ENCODE assay signal across 39 cellular contexts in genomic region chr4:72408568-72408967, GRCh38.
"Had no signal": no experiment of that assay in that cellular context is flagged by ENCODE, and none has a peak within 500 bp of the region (broad histone marks: within the 10 kb centered on the region; RNA-seq: fewer than 3 reads in every experiment).

No MANE protein-coding gene starts in this region.

- H3K27me3 ChIP-seq: adrenal gland, ascending aorta, body of pancreas, brain microvascular endothelial cell, breast epithelium, cardiac muscle cell had no signal

- ATAC-seq: activated naive CD4-positive, alpha-beta T cell treated with anti-CD3 and anti-CD28 coated beads, Interleukin-2, amount 50 U/mL, for 72 hours; activated naive CD8-positive, alpha-beta T cell treated with anti-CD3 and anti-CD28 coated beads, Interleukin-2, amount 50 U/mL, for 24 hours; activated T-cell treated with anti-CD3 and anti-CD28 coated beads, Interleukin-2, amount 50 U/mL, for 4 hours; activated T-cell treated with anti-CD3 and anti-CD28 coated beads, Interleukin-2, amount 50 U/mL, for 72 hours; activated T-helper 17 cell treated with anti-CD3 and anti-CD28 coated beads, Interleukin-2, amount 50 U/mL, for 72 hours; body of pancreas had no signal

- H3K4me1 Mint-ChIP-seq: activated naive CD4-positive, alpha-beta T cell treated with anti-CD3 and anti-CD28 coated beads, Interleukin-2, amount 10 ng/mL, durations not matched to agents 7 days and 5 days; activated naive CD4-positive, alpha-beta T cell treated with anti-CD3 and anti-CD28 coated beads, Interleukin-2, amount 50 U/mL, for 24 hours; activated naive CD8-positive, alpha-beta T cell treated with anti-CD3 and anti-CD28 coated beads for 36 hours; activated naive CD8-positive, alpha-beta T cell treated with anti-CD3 and anti-CD28 coated beads, Interleukin-2, amount 10 ng/mL, durations not matched to agents 7 days and 5 days; activated naive CD8-positive, alpha-beta T cell treated with anti-CD3 and anti-CD28 coated beads, Interleukin-2, amount 50 U/mL, for 24 hours; activated T-helper 17 cell treated with anti-CD3 and anti-CD28 coated beads, Interleukin-2, amount 50 U/mL, for 72 hours; central memory CD8-positive, alpha-beta T cell had no signal

- H3K36me3 Mint-ChIP-seq: activated naive CD4-positive, alpha-beta T cell treated with anti-CD3 and anti-CD28 coated beads, Interleukin-2, amount 10 ng/mL, durations not matched to agents 7 days and 5 days; activated naive CD4-positive, alpha-beta T cell treated with anti-CD3 and anti-CD28 coated beads, Interleukin-2, amount 50 U/mL, for 24 hours; activated naive CD4-positive, alpha-beta T cell treated with anti-CD3 and anti-CD28 coated beads, Interleukin-2, amount 50 U/mL, for 72 hours; activated naive CD8-positive, alpha-beta T cell; activated naive CD8-positive, alpha-beta T cell treated with anti-CD3 and anti-CD28 coated beads for 36 hours; activated naive CD8-positive, alpha-beta T cell treated with anti-CD3 and anti-CD28 coated beads, Interleukin-2, amount 10 ng/mL, durations not matched to agents 7 days and 5 days had no signal

- H3K9me3 Mint-ChIP-seq: activated naive CD4-positive, alpha-beta T cell treated with anti-CD3 and anti-CD28 coated beads for 36 hours; activated naive CD4-positive, alpha-beta T cell treated with anti-CD3 and anti-CD28 coated beads, Interleukin-2, amount 10 ng/mL, durations not matched to agents 7 days and 5 days; activated naive CD4-positive, alpha-beta T cell treated with anti-CD3 and anti-CD28 coated beads, Interleukin-2, amount 50 U/mL, for 72 hours; activated naive CD8-positive, alpha-beta T cell treated with anti-CD3 and anti-CD28 coated beads for 36 hours; activated naive CD8-positive, alpha-beta T cell treated with anti-CD3 and anti-CD28 coated beads, Interleukin-2, amount 10 ng/mL, durations not matched to agents 7 days and 5 days; activated naive CD8-positive, alpha-beta T cell treated with anti-CD3 and anti-CD28 coated beads, Interleukin-2, amount 50 U/mL, for 24 hours; activated T-cell treated with anti-CD3 and anti-CD28 coated beads, Interleukin-2, amount 50 U/mL, for 4 hours; activated T-cell treated with anti-CD3 and anti-CD28 coated beads, Interleukin-2, amount 50 U/mL, for 72 hours; activated T-helper 1 cell treated with anti-CD3 and anti-CD28 coated beads, Interleukin-12 subunit alpha, Interleukin-12 subunit beta, Interleukin-2, Interleukin-4 antibody, amounts not matched to agents 30 ng/mL and 10 ng/mL and 1 ng/mL, durations not matched to agents 14 hours and 24 hours and 36 hours; activated T-helper 17 cell treated with anti-CD3 and anti-CD28 coated beads, Interleukin-2, amount 50 U/mL, for 72 hours; activated T-helper 2 cell treated with anti-CD3 and anti-CD28 coated beads, Interferon-gamma antibody, Interleukin-2, Interleukin-4, amounts not matched to agents 10 μg/mL and 5 μg/mL and 100 μg/mL, durations not matched to agents 14 hours and 24 hours and 36 hours had no signal

- H3K4me3 ChIP-seq: adrenal gland, ascending aorta, body of pancreas, breast epithelium, cardiac muscle cell had no signal

- H3K27ac Mint-ChIP-seq: activated naive CD4-positive, alpha-beta T cell treated with anti-CD3 and anti-CD28 coated beads for 36 hours; activated naive CD4-positive, alpha-beta T cell treated with anti-CD3 and anti-CD28 coated beads, Interleukin-2, amount 10 ng/mL, durations not matched to agents 7 days and 5 days; activated naive CD4-positive, alpha-beta T cell treated with anti-CD3 and anti-CD28 coated beads, Interleukin-2, amount 50 U/mL, for 24 hours; activated naive CD4-positive, alpha-beta T cell treated with anti-CD3 and anti-CD28 coated beads, Interleukin-2, amount 50 U/mL, for 72 hours; activated naive CD8-positive, alpha-beta T cell; activated naive CD8-positive, alpha-beta T cell treated with anti-CD3 and anti-CD28 coated beads for 36 hours; activated naive CD8-positive, alpha-beta T cell treated with anti-CD3 and anti-CD28 coated beads, Interleukin-2, amount 10 ng/mL, durations not matched to agents 7 days and 5 days; activated naive CD8-positive, alpha-beta T cell treated with anti-CD3 and anti-CD28 coated beads, Interleukin-2, amount 50 U/mL, for 24 hours; activated T-cell treated with anti-CD3 and anti-CD28 coated beads, Interleukin-2, amount 50 U/mL, for 24 hours; activated T-cell treated with anti-CD3 and anti-CD28 coated beads, Interleukin-2, amount 50 U/mL, for 72 hours; activated T-helper 1 cell treated with anti-CD3 and anti-CD28 coated beads, Interleukin-12 subunit alpha, Interleukin-12 subunit beta, Interleukin-2, Interleukin-4 antibody, amounts not matched to agents 30 ng/mL and 10 ng/mL and 1 ng/mL, durations not matched to agents 14 hours and 24 hours and 36 hours; activated T-helper 17 cell treated with anti-CD3 and anti-CD28 coated beads, Interleukin-2, amount 50 U/mL, for 72 hours; activated T-helper 2 cell treated with anti-CD3 and anti-CD28 coated beads, Interferon-gamma antibody, Interleukin-2, Interleukin-4, amounts not matched to agents 10 μg/mL and 5 μg/mL and 100 μg/mL, durations not matched to agents 14 hours and 24 hours and 36 hours had no signal

- H3K9me3 ChIP-seq: adrenal gland, ascending aorta, body of pancreas, breast epithelium had no signal

- H3K27ac ChIP-seq: adrenal gland, ascending aorta, body of pancreas, brain microvascular endothelial cell, breast epithelium, cardiac muscle cell had no signal

- H3K27me3 Mint-ChIP-seq: activated naive CD4-positive, alpha-beta T cell treated with anti-CD3 and anti-CD28 coated beads, Interleukin-2, amount 10 ng/mL, durations not matched to agents 7 days and 5 days; activated naive CD4-positive, alpha-beta T cell treated with anti-CD3 and anti-CD28 coated beads, Interleukin-2, amount 50 U/mL, for 24 hours; activated naive CD8-positive, alpha-beta T cell; activated naive CD8-positive, alpha-beta T cell treated with anti-CD3 and anti-CD28 coated beads for 36 hours; activated naive CD8-positive, alpha-beta T cell treated with anti-CD3 and anti-CD28 coated beads, Interleukin-2, amount 10 ng/mL, durations not matched to agents 7 days and 5 days; activated naive CD8-positive, alpha-beta T cell treated with anti-CD3 and anti-CD28 coated beads, Interleukin-2, amount 50 U/mL, for 24 hours; activated T-cell treated with anti-CD3 and anti-CD28 coated beads, Interleukin-2, amount 50 U/mL, for 24 hours; activated T-helper 17 cell treated with anti-CD3 and anti-CD28 coated beads, Interleukin-2, amount 50 U/mL, for 72 hours; central memory CD8-positive, alpha-beta T cell had no signal

- H3K36me3 ChIP-seq: adrenal gland, ascending aorta, brain microvascular endothelial cell, breast epithelium, cardiac muscle cell had no signal

- FAIRE-seq: astrocyte, bronchial epithelial cell had no signal

- DNase-seq: activated effector memory CD4-positive, alpha-beta T cell treated with anti-CD3 and anti-CD28 coated beads, Interleukin-2, amount 50 U/mL, for 16 hours; activated effector memory CD4-positive, alpha-beta T cell treated with Interleukin-2 at 50 U/mL for 16 hours; activated gamma-delta T cell; activated gamma-delta T cell treated with Interleukin-2 at 50 U/mL for 16 hours; activated naive CD4-positive, alpha-beta T cell; activated naive CD4-positive, alpha-beta T cell treated with anti-CD3 and anti-CD28 coated beads for 36 hours; activated naive CD4-positive, alpha-beta T cell treated with anti-CD3 and anti-CD28 coated beads, Interleukin-2, amount 10 ng/mL, durations not matched to agents 7 days and 5 days; activated naive CD4-positive, alpha-beta T cell treated with anti-CD3 and anti-CD28 coated beads, Interleukin-2, amount 50 U/mL, for 16 hours; activated naive CD4-positive, alpha-beta T cell treated with Interleukin-2 at 50 U/mL for 16 hours; activated naive CD8-positive, alpha-beta T cell treated with anti-CD3 and anti-CD28 coated beads for 36 hours; activated naive CD8-positive, alpha-beta T cell treated with anti-CD3 and anti-CD28 coated beads, Interleukin-2, amount 10 ng/mL, durations not matched to agents 7 days and 5 days; activated naive CD8-positive, alpha-beta T cell treated with anti-CD3 and anti-CD28 coated beads, Interleukin-2, amount 50 U/mL, for 24 hours; activated T-cell treated with anti-CD3 and anti-CD28 coated beads, Interleukin-2, amount 50 U/mL, for 1 hour; activated T-cell treated with anti-CD3 and anti-CD28 coated beads, Interleukin-2, amount 50 U/mL, for 24 hours; activated T-cell treated with anti-CD3 and anti-CD28 coated beads, Interleukin-2, amount 50 U/mL, for 4 hours; activated T-cell treated with anti-CD3 and anti-CD28 coated beads, Interleukin-2, amount 50 U/mL, for 48 hours; activated T-cell treated with anti-CD3 and anti-CD28 coated beads, Interleukin-2, amount 50 U/mL, for 72 hours; adrenal gland; amniotic stem cell; amygdala; anterior cingulate cortex; aorta; body of pancreas; brain microvascular endothelial cell; caudate nucleus; central memory CD4-positive, alpha-beta T cell; cerebellar nuclear complex had no signal

- H3K4me3 Mint-ChIP-seq: activated naive CD4-positive, alpha-beta T cell treated with anti-CD3 and anti-CD28 coated beads for 36 hours; activated naive CD4-positive, alpha-beta T cell treated with anti-CD3 and anti-CD28 coated beads, Interleukin-2, amount 10 ng/mL, durations not matched to agents 7 days and 5 days; activated naive CD4-positive, alpha-beta T cell treated with anti-CD3 and anti-CD28 coated beads, Interleukin-2, amount 50 U/mL, for 24 hours; activated naive CD8-positive, alpha-beta T cell; activated naive CD8-positive, alpha-beta T cell treated with anti-CD3 and anti-CD28 coated beads for 36 hours; activated naive CD8-positive, alpha-beta T cell treated with anti-CD3 and anti-CD28 coated beads, Interleukin-2, amount 10 ng/mL, durations not matched to agents 7 days and 5 days; activated naive CD8-positive, alpha-beta T cell treated with anti-CD3 and anti-CD28 coated beads, Interleukin-2, amount 50 U/mL, for 24 hours; activated T-cell treated with anti-CD3 and anti-CD28 coated beads, Interleukin-2, amount 50 U/mL, for 24 hours; activated T-cell treated with anti-CD3 and anti-CD28 coated beads, Interleukin-2, amount 50 U/mL, for 4 hours; activated T-cell treated with anti-CD3 and anti-CD28 coated beads, Interleukin-2, amount 50 U/mL, for 72 hours; activated T-helper 1 cell treated with anti-CD3 and anti-CD28 coated beads, Interleukin-12 subunit alpha, Interleukin-12 subunit beta, Interleukin-2, Interleukin-4 antibody, amounts not matched to agents 30 ng/mL and 10 ng/mL and 1 ng/mL, durations not matched to agents 14 hours and 24 hours and 36 hours; activated T-helper 17 cell treated with anti-CD3 and anti-CD28 coated beads, Interleukin-2, amount 50 U/mL, for 72 hours; central memory CD8-positive, alpha-beta T cell had no signal

- H3K4me1 ChIP-seq: adrenal gland, ascending aorta, body of pancreas, breast epithelium had no signal
